In genomic region chr2:11097038-11097720, GRCh38 we compare ENCODE assay signal across 16 cellular contexts. TPM values are rescaled to one million over a fixed set of nuclear protein-coding genes. Genes with fewer than 3 reads are reported as not detected.
DNase-seq lines count a peak whose midpoint lies in the region; ATAC-seq and TF ChIP-seq lines count a peak whose summit lies in the region.
"Had no signal": no experiment of that assay in that cellular context is flagged by ENCODE, and none has a peak within 500 bp of the region (broad histone marks: within the 10 kb centered on the region; RNA-seq: fewer than 3 reads in every experiment).

No MANE protein-coding gene starts in this region.

- H3K79me2 ChIP-seq in mesendoderm (ENCODE audit: control insufficient read depth, insufficient read depth, low read length): no peaks in the 10 kb centered on the region

- no peak for TF ChIP-seq CTCF in Peyer's patch (IDR thresholded peaks at IDR 0.05)

- H3K27me3 ChIP-seq in Peyer's patch (no peaks in the 10 kb centered on the region), mesendoderm (ENCODE audit: insufficient read depth, low read length, poor library complexity) (no peaks in the 10 kb centered on the region)

- TF ChIP-seq POLR2A in Peyer's patch (IDR thresholded peaks at IDR 0.05): no peak

- H3K9ac ChIP-seq in mesendoderm (ENCODE audit: low read length): no peak overlapping the region

- no peak overlapping the region for H3K56ac ChIP-seq in mesendoderm (ENCODE audit: low read length)

- WGBS in mesendoderm (ENCODE audit: extremely low coverage, insufficient coverage, low lambda C conversion rate): no CpG with 5 or more reads among the region's 13 CpGs

- no peak overlapping the region for H3K4ac ChIP-seq in mesendoderm (ENCODE audit: low read depth, low read length)

- no peak overlapping the region for H2BK5ac ChIP-seq in mesendoderm (ENCODE audit: low read length)

- no peak overlapping the region for H4K8ac ChIP-seq in mesendoderm (ENCODE audit: low read depth, low read length)

- H3K27ac ChIP-seq in Peyer's patch: no peak overlapping the region
- H3K27ac ChIP-seq in mesendoderm (ENCODE audit: low read depth, low read length): no peak overlapping the region
- H3K27ac ChIP-seq: lower lobe of right lung had no signal

- H3K36me3 ChIP-seq in Peyer's patch: no peaks in the 10 kb centered on the region
- no peaks in the 10 kb centered on the region for H3K36me3 ChIP-seq in mesendoderm (ENCODE audit: control insufficient read depth, insufficient read depth, low read length)
- H3K36me3 ChIP-seq: lower lobe of right lung had no signal

- no peak overlapping the region for H3K4me2 ChIP-seq in mesendoderm (ENCODE audit: low read length)

- no peak overlapping the region for H2BK15ac ChIP-seq in mesendoderm (replicated peaks; ENCODE audit: low read depth)

- H3K18ac ChIP-seq in mesendoderm (ENCODE audit: low read length): no peak overlapping the region

- no peak overlapping the region for H3K4me3 ChIP-seq in Peyer's patch
- H3K4me3 ChIP-seq in mesendoderm (ENCODE audit: low read length): no peak overlapping the region
- H3K4me3 ChIP-seq: lower lobe of right lung had no signal

- no peaks in the 10 kb centered on the region for H3K4me1 ChIP-seq in Peyer's patch
- no peaks in the 10 kb centered on the region for H3K4me1 ChIP-seq in mesendoderm (ENCODE audit: control insufficient read depth, low read depth, low read length)
- H3K4me1 ChIP-seq: lower lobe of right lung had no signal

- no peaks in the 10 kb centered on the region for H3K79me1 ChIP-seq in mesendoderm (ENCODE audit: low read length)

- H4K5ac ChIP-seq in mesendoderm (ENCODE audit: low read length): no peak overlapping the region

- no peak overlapping the region for H2AK5ac ChIP-seq in mesendoderm (ENCODE audit: low read length)

- DNase-seq in AG20443 (ENCODE audit: low spot score) (peak; percentile 74), LHCN-M2 (ENCODE audit: low read depth) (peak; percentile 45), ecto neural progenitor cell (ENCODE audit: low spot score) (peak; percentile 18), medulla oblongata (ENCODE audit: extremely low spot score) (peak; percentile 14), Peyer's patch (no peak), mesendoderm (no peak), NCI-H1105 (lab: John Stamatoyannopoulos, UW) (no peak)
- DNase-seq: activated CD4-positive, alpha-beta T cell treated with anti-CD3 and anti-CD28 coated beads, Interleukin-2, amount 50 U/mL, for 4 hours; activated naive CD4-positive, alpha-beta T cell treated with anti-CD3 and anti-CD28 coated beads, Interleukin-2, amount 50 U/mL, for 16 hours; cortex of kidney; lower lobe of right lung; NCI-H1694; NK-92 treated with Interleukin-12 subunit alpha and Interleukin-12 subunit beta, amount 100 ng/mL, for 24 hours; posterior cingulate gyrus; T-helper 1 cell had no signal

- no peaks in the 10 kb centered on the region for H3K9me3 ChIP-seq in Peyer's patch
- H3K9me3 ChIP-seq: lower lobe of right lung had no signal

- H2BK120ac ChIP-seq in mesendoderm (ENCODE audit: low read depth, low read length): no peak overlapping the region

- ATAC-seq in HG02642 (IDR thresholded peaks at IDR 0.05; ENCODE audit: poor library complexity, unreplicated experiment): no peak
- ATAC-seq: lower lobe of right lung had no signal

- no peak overlapping the region for H3K23ac ChIP-seq in mesendoderm (ENCODE audit: low read length)

RNA-seq across cellular contexts. Expression of gene SLC66A3, which starts 58.1 kb away (rescaled TPM):
- total RNA-seq in LHCN-M2 (2014; rRNA removed) (37.8 and 55.9 TPM in 2 replicates), Peyer's patch (10 to 100 TPM; 18.4 to 53.6 (median 31.8) TPM)
- 19.6 TPM for polyA plus RNA-seq in LHCN-M2 (2012)
- 6.9 TPM for polyA plus RNA-seq in mesendoderm (2013, experiment 1 of 2)
- polyA plus RNA-seq in mesendoderm (2013, experiment 2 of 2): 6.5 TPM

Comparison
In these comparisons a context has a peak if more than half of its experiments do, and no peak if none do; other contexts are left out.
1. DNase-seq: peak in AG20443 (single experiment), LHCN-M2 (single experiment), ecto neural progenitor cell (single experiment) and medulla oblongata (single experiment); none in Peyer's patch (0 of 3), mesendoderm (single experiment) and NCI-H1105 (single experiment).